Comparison of ENCODE assay signal across 11 cellular contexts in the genomic region with DNA sequence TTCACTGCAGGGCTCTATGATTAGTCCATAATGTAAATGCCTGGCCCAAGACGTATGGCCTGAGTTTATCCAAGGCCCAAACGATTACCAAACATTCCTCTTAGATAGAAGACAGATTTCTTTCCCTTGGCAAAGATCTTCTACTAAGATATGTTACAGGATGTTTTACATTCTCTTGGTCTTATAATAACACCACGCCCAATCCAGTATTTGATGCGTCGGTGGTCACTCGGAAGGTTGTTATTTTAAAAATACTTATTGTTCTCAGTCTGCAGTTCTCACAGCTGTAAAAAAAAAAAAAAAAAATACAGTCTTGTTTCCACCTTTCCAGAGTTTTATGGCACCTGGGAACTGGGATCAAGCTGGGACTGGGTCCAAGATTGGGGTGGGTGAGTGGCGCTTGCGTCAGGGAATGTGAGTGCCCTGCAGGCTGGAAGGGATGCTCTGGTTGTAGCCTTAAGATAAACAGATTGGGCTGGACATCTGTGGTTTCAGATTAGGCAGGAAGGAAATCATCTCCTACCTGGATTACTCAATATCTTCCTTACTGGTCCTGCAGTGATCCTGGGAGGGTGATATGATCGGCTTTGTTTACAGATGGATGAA.
DNase-seq lines count a peak whose midpoint lies in the region; TF ChIP-seq lines count a peak whose summit lies in the region.
"Had no signal": no experiment of that assay in that cellular context is flagged by ENCODE, and none has a peak within 500 bp of the region (broad histone marks: within the 10 kb centered on the region; RNA-seq: fewer than 3 reads in every experiment).

No MANE protein-coding gene starts in this region.

- intact Hi-C loops in Calu3 (cut with micrococcal nuclease; ENCODE audit: unreplicated experiment) (loop anchor here (1.0 to 10.0 kb wide), 5 partner anchors 18 to 400 kb away; a partner anchor contains a TSS), esophagus squamous epithelium (cut with DNase I) (no loop called here), Caco-2 (cut with micrococcal nuclease; ENCODE audit: unreplicated experiment) (no loop called here)

- H3K36me3 ChIP-seq in esophagus squamous epithelium = no peaks in the 10 kb centered on the region
- H3K36me3 ChIP-seq in Karpas-422 (ENCODE audit: insufficient read depth, low read length) = no peaks in the 10 kb centered on the region
- H3K36me3 ChIP-seq in Caco-2 (ENCODE audit: control insufficient read depth, insufficient read depth, low read length) = no peaks in the 10 kb centered on the region

- H3K9me2 ChIP-seq in Karpas-422 (replicated peaks; ENCODE audit: insufficient read depth, low read length) = no peaks in the 10 kb centered on the region

- H3K27ac Mint-ChIP-seq in Calu3 (ENCODE audit: unreplicated experiment) = peak overlapping the region; percentile 77
- no peak overlapping the region for H3K27ac Mint-ChIP-seq in Caco-2 (ENCODE audit: unreplicated experiment)
- H3K27ac Mint-ChIP-seq: stimulated activated naive B cell treated with anti-CD40 and anti-IgM and Interleukin-4, amounts not matched to agents 10 μg/mL and 1 μg/mL and 100 μg/mL, for 72 hours had no signal

- peaks cover 6% of the 10 kb centered on the region for H3K9me3 Mint-ChIP-seq in Calu3 (ENCODE audit: low read depth, unreplicated experiment)
- no peaks in the 10 kb centered on the region for H3K9me3 Mint-ChIP-seq in Caco-2 (ENCODE audit: unreplicated experiment)
- H3K9me3 Mint-ChIP-seq: stimulated activated naive B cell treated with anti-CD40 and anti-IgM and Interleukin-4, amounts not matched to agents 10 μg/mL and 1 μg/mL and 100 μg/mL, for 72 hours had no signal

- H3K9me3 ChIP-seq in esophagus squamous epithelium (no peaks in the 10 kb centered on the region), Karpas-422 (ENCODE audit: low read length) (no peaks in the 10 kb centered on the region), Caco-2 (no peaks in the 10 kb centered on the region)

- H3K4me3 ChIP-seq in esophagus squamous epithelium (no peak overlapping the region), Karpas-422 (ENCODE audit: low read length) (no peak overlapping the region), Caco-2 (ENCODE audit: low read depth, low read length) (no peak overlapping the region)

- 30 to 37% methylated on average over 9 of the region's 9 CpGs for WGBS in esophagus squamous epithelium, 2 donors

- H3K4me1 Mint-ChIP-seq in Calu3 (ENCODE audit: low read depth, unreplicated experiment) (peaks cover 83% of the 10 kb centered on the region), Caco-2 (ENCODE audit: low read depth, unreplicated experiment) (no peaks in the 10 kb centered on the region)
- H3K4me1 Mint-ChIP-seq: stimulated activated naive B cell treated with anti-CD40 and anti-IgM and Interleukin-4, amounts not matched to agents 10 μg/mL and 1 μg/mL and 100 μg/mL, for 72 hours had no signal

- no peak overlapping the region for H3K4me2 ChIP-seq in Karpas-422 (ENCODE audit: low read depth, low read length, poor library complexity, severe bottlenecking)

- TF ChIP-seq POLR2A in esophagus squamous epithelium (IDR thresholded peaks at IDR 0.05) = no peak

- peak overlapping the region; percentile 63 to 79 (median 78) for H3K27ac ChIP-seq in esophagus squamous epithelium
- H3K27ac ChIP-seq in Karpas-422 (ENCODE audit: low read length) = no peak overlapping the region

- peaks cover 5 to 28% (median 15%) of the 10 kb centered on the region in 3 donors for H3K4me1 ChIP-seq in esophagus squamous epithelium
- H3K4me1 ChIP-seq in Karpas-422 (ENCODE audit: low read length) = no peaks in the 10 kb centered on the region
- H3K4me1 ChIP-seq in Caco-2 = peaks cover 7% of the 10 kb centered on the region; the same call in 1 of the 2 replicates

- no peak overlapping the region for H3K9ac ChIP-seq in Karpas-422 (ENCODE audit: low read length)

- no peaks in the 10 kb centered on the region for H3K27me3 Mint-ChIP-seq in Calu3 (ENCODE audit: unreplicated experiment)
- peaks cover 3% of the 10 kb centered on the region for H3K27me3 Mint-ChIP-seq in Caco-2 (ENCODE audit: insufficient read depth, unreplicated experiment)

- DNase-seq in Calu3 (peak; percentile 25), RPMI7951 (ENCODE audit: low read depth) (peak; percentile 98), esophagus squamous epithelium (lab: John Stamatoyannopoulos, UW) (no peak), renal cortical epithelial cell (ENCODE audit: low read depth) (peak; percentile 92), Karpas-422 (no peak), Caco-2 (no peak)
- DNase-seq in activated T-cell treated with anti-CD3 and anti-CD28 coated beads, Interleukin-2, amount 50 U/mL, for 1 hour = no peak
- DNase-seq in activated CD4-positive, alpha-beta T cell treated with anti-CD3 and anti-CD28 coated beads for 4 hours = no peak
- DNase-seq: activated naive CD4-positive, alpha-beta T cell treated with Interleukin-2 at 50 U/mL for 16 hours; NCI-H1694 treated with DMSO at 0.1 percent for 48 hours; stimulated activated naive B cell treated with anti-CD40 and anti-IgM and Interleukin-4, amounts not matched to agents 10 μg/mL and 1 μg/mL and 100 μg/mL, for 72 hours had no signal

- H3K27me3 ChIP-seq in esophagus squamous epithelium (no peaks in the 10 kb centered on the region), Karpas-422 (ENCODE audit: low read length) (no peaks in the 10 kb centered on the region), Caco-2 (replicated peaks; ENCODE audit: control insufficient read depth, insufficient read depth, low read length) (no peaks in the 10 kb centered on the region)

- peaks cover 15% of the 10 kb centered on the region for H3K36me3 Mint-ChIP-seq in Calu3 (ENCODE audit: insufficient read depth, unreplicated experiment)
- H3K36me3 Mint-ChIP-seq in Caco-2 (ENCODE audit: insufficient read depth, unreplicated experiment) = no peaks in the 10 kb centered on the region
- H3K36me3 Mint-ChIP-seq: stimulated activated naive B cell treated with anti-CD40 and anti-IgM and Interleukin-4, amounts not matched to agents 10 μg/mL and 1 μg/mL and 100 μg/mL, for 72 hours had no signal

- H3K4me3 Mint-ChIP-seq in Calu3 (ENCODE audit: low read depth, unreplicated experiment) = no peak overlapping the region
- H3K4me3 Mint-ChIP-seq in Caco-2 (ENCODE audit: unreplicated experiment) = no peak overlapping the region
- H3K4me3 Mint-ChIP-seq: stimulated activated naive B cell treated with anti-CD40 and anti-IgM and Interleukin-4, amounts not matched to agents 10 μg/mL and 1 μg/mL and 100 μg/mL, for 72 hours had no signal

- no peak overlapping the region for H2AFZ ChIP-seq in Karpas-422 (ENCODE audit: low read length)

- CTCF ChIA-PET in Calu3 (lab: Charles Lee) (interaction anchor here (0.6 to 2.4 kb wide), 12 partner anchors 10 to 1765 kb away, joined by 3 to 13 read pairs (median 4); a partner anchor contains a TSS), Caco-2 (lab: Charles Lee) (no interaction called here)

- no peaks in the 10 kb centered on the region for H4K20me1 ChIP-seq in Karpas-422 (ENCODE audit: insufficient read depth, low read depth, low read length)

- POLR2A ChIA-PET in Caco-2 (lab: Charles Lee) = interaction anchor here (0.6 kb wide), 1 partner anchor 139 kb away, joined by 3 read pairs; no protein-coding TSS in a partner anchor

- no peaks in the 10 kb centered on the region for H3K79me2 ChIP-seq in Karpas-422 (ENCODE audit: low read length)

- TF ChIP-seq CTCF in Calu3 (IDR thresholded peaks at IDR 0.05; ENCODE audit: unreplicated experiment) (no peak), esophagus squamous epithelium (IDR thresholded peaks at IDR 0.05) (no peak), Caco-2 (IDR thresholded peaks at IDR 0.05; ENCODE audit: insufficient read depth in 1 of 2, low read depth in 1 of 2, low read length in 1 of 2, severe bottlenecking in 1 of 2, unreplicated experiment in 1 of 2) (no peak)

- BruUV-seq in Calu3 (replicated peaks; lab: Mats Ljungman, UMichigan) = TSS peak; percentile 87
- BruUV-seq in Caco-2 (replicated peaks; lab: Mats Ljungman, UMichigan) = no TSS peak

Comparison
In these comparisons a context has a peak if more than half of its experiments do, and no peak if none do; other contexts are left out.
1. DNase-seq: peak in Calu3 (single experiment), RPMI7951 (single experiment) and renal cortical epithelial cell (single experiment); none in esophagus squamous epithelium (single experiment), activated T-cell treated with anti-CD3 and anti-CD28 coated beads, Interleukin-2, amount 50 U/mL, for 1 hour (single experiment), Karpas-422 (single experiment), activated CD4-positive, alpha-beta T cell treated with anti-CD3 and anti-CD28 coated beads for 4 hours (0 of 2) and Caco-2 (0 of 2).